8 cellular contexts compared by ENCODE assay signal in genomic region chr3:34544136-34544535, GRCh38.
"Had no signal": no experiment of that assay in that cellular context is flagged by ENCODE, and none has a peak within 500 bp of the region (broad histone marks: within the 10 kb centered on the region; RNA-seq: fewer than 3 reads in every experiment).

No MANE protein-coding gene starts in this region.

- H2AFZ ChIP-seq: GM23248 had no signal

- H3K4me1 ChIP-seq: HAP-1 had no signal

- H3K9ac ChIP-seq: GM23248 had no signal

- ATAC-seq: HCT116 had no signal

- H3K4me3 ChIP-seq: GM23248, HAP-1 had no signal

- DNase-seq: GM23248, GOT3, H7, HFFc6, KBM-7 had no signal

- H3K27ac ChIP-seq: GM23248, HL-60 had no signal

- H3K36me3 ChIP-seq: HAP-1 had no signal

- H3K9me3 ChIP-seq: HAP-1 had no signal
